ENCODE assay signal across 27 cellular contexts in genomic region chr18:21786526-21786925, GRCh38. TPM values are rescaled to one million over a fixed set of nuclear protein-coding genes. Genes with fewer than 3 reads are reported as not detected.
DNase-seq lines count a peak whose midpoint lies in the region; ATAC-seq, FAIRE-seq and TF ChIP-seq lines count a peak whose summit lies in the region.
"Had no signal": no experiment of that assay in that cellular context is flagged by ENCODE, and none has a peak within 500 bp of the region (broad histone marks: within the 10 kb centered on the region; RNA-seq: fewer than 3 reads in every experiment).

No MANE protein-coding gene starts in this region.

- H3K9me1 ChIP-seq in K562 (ENCODE audit: control insufficient read depth, insufficient read depth, low read length) = no peaks in the 10 kb centered on the region

- no peak overlapping the region for H2AFZ ChIP-seq in OCI-LY7 (ENCODE audit: low read length)
- H2AFZ ChIP-seq in K562 (ENCODE audit: low read depth, low read length) = no peak overlapping the region

- no peak overlapping the region for H3K9ac ChIP-seq in K562 (ENCODE audit: insufficient read depth in 1 of 2, low read depth in 2 of 2, low read length in 2 of 2)
- H3K9ac ChIP-seq: BLaER1 treated with 17β-estradiol and CSF1 and Interleukin-3, amounts not matched to agents 10 nM and 100 nM had no signal

- H3K9me3 ChIP-seq in OCI-LY7 (ENCODE audit: low read length) (peaks cover 38% of the 10 kb centered on the region), K562 (replicated peaks; ENCODE audit: control insufficient read depth, insufficient read depth, low read depth, low read length) (peaks cover 2% of the 10 kb centered on the region), esophagus muscularis mucosa (peaks cover 0 to 13% (median 6%) of the 10 kb centered on the region in 4 donors)
- H3K9me3 ChIP-seq: A549, BE2C, HAP-1 had no signal

- H3K4me1 ChIP-seq in OCI-LY7 (ENCODE audit: insufficient read depth, low read length, poor library complexity, severe bottlenecking) (peaks cover 7% of the 10 kb centered on the region), K562 (replicated peaks in 1 of 2; ENCODE audit: control insufficient read depth in 2 of 2, insufficient read depth in 2 of 2, low read length in 2 of 2) (no peaks in the 10 kb centered on the region), esophagus muscularis mucosa (no peaks in the 10 kb centered on the region)
- H3K4me1 ChIP-seq: A549, BE2C, HAP-1 had no signal

- CTCF ChIA-PET in OCI-LY7 (lab: Charles Lee; ENCODE audit: unreplicated experiment) = no interaction called here
- CTCF ChIA-PET in K562 (lab: Yijun Ruan, JAX; ENCODE audit: low intra/inter-chr PET ratio) = interaction anchor here (0.7 kb wide), 1 partner anchor 521 kb away, joined by 4 read pairs; no protein-coding TSS in a partner anchor

- DNase-seq in activated naive CD8-positive, alpha-beta T cell treated with anti-CD3 and anti-CD28 coated beads for 36 hours = no peak
- DNase-seq in activated naive CD8-positive, alpha-beta T cell treated with anti-CD3 and anti-CD28 coated beads, Interleukin-2, amount 50 U/mL, for 24 hours = no peak
- DNase-seq in OCI-LY7 (ENCODE audit: low spot score) (peak; percentile 5), K562 (ENCODE audit: extremely low read depth in 1 of 4, low spot score in 3 of 4) (no peak), esophagus muscularis mucosa (ENCODE audit: extremely low spot score) (no peak), left lobe of liver (ENCODE audit: low spot score) (no peak), dermis blood vessel endothelial cell (no peak)
- DNase-seq: 8988T; ACHN; AML-193; BE2C; CD4-positive, alpha-beta T cell; CD8-positive, alpha-beta memory T cell; DMS 273 treated with DMSO at 0.1 percent for 48 hours; DMS79; EL; GDM1; GOT3; HFFc6 had no signal

- TF ChIP-seq EP300 in K562 (IDR thresholded peaks at IDR 0.05; ENCODE audit: low read length) (no peak), esophagus muscularis mucosa (IDR thresholded peaks at IDR 0.05) (no peak)

- H3K36me3 Mint-ChIP-seq in activated naive CD8-positive, alpha-beta T cell treated with anti-CD3 and anti-CD28 coated beads for 36 hours = peaks cover 54% of the 10 kb centered on the region
- H3K36me3 Mint-ChIP-seq in activated naive CD8-positive, alpha-beta T cell treated with anti-CD3 and anti-CD28 coated beads, Interleukin-2, amount 50 U/mL, for 24 hours (ENCODE audit: low read depth) = peaks cover 56% of the 10 kb centered on the region

- H3K4me3 ChIP-seq in OCI-LY7 (ENCODE audit: low read depth, low read length, poor library complexity, severe bottlenecking) (no peak overlapping the region), K562 (no peak overlapping the region), esophagus muscularis mucosa (no peak overlapping the region)
- H3K4me3 ChIP-seq: A549; BLaER1 treated with 17β-estradiol and CSF1 and Interleukin-3, amounts not matched to agents 10 nM and 100 nM; HAP-1 had no signal

- no peak for FAIRE-seq in K562 (lab: Jason Lieb, UNC)
- FAIRE-seq: A549, D721Med, GM12891, GM18507, H54 had no signal

- ATAC-seq in activated naive CD8-positive, alpha-beta T cell treated with anti-CD3 and anti-CD28 coated beads, Interleukin-2, amount 50 U/mL, for 24 hours = no peak
- ATAC-seq in K562 (no peak), left lobe of liver (no peak)
- ATAC-seq: A549 had no signal

- H3K4me3 Mint-ChIP-seq in activated naive CD8-positive, alpha-beta T cell treated with anti-CD3 and anti-CD28 coated beads for 36 hours = no peak overlapping the region
- no peak overlapping the region for H3K4me3 Mint-ChIP-seq in activated naive CD8-positive, alpha-beta T cell treated with anti-CD3 and anti-CD28 coated beads, Interleukin-2, amount 50 U/mL, for 24 hours
- H3K4me3 Mint-ChIP-seq: CD14-positive monocyte; CD4-positive, alpha-beta T cell; CD8-positive, alpha-beta memory T cell; HFFc6 had no signal

- H3K27me3 ChIP-seq in K562 (ENCODE audit: control insufficient read depth in 2 of 2, insufficient read depth in 2 of 2, low read length in 2 of 2) (no peaks in the 10 kb centered on the region), esophagus muscularis mucosa (no peaks in the 10 kb centered on the region)
- H3K27me3 ChIP-seq: BE2C; BLaER1 treated with 17β-estradiol and CSF1 and Interleukin-3, amounts not matched to agents 10 nM and 100 nM had no signal

- no peak for TF ChIP-seq POLR2A in K562 (conservative IDR thresholded peaks at IDR 0.05)
- no peak for TF ChIP-seq POLR2A in esophagus muscularis mucosa (IDR thresholded peaks at IDR 0.05; ENCODE audit: low read depth)

- intact Hi-C loops in OCI-LY7 (cut with micrococcal nuclease; ENCODE audit: unreplicated experiment) = no loop called here
- intact Hi-C loops in K562 (cut with micrococcal nuclease) = no loop called here
- intact Hi-C loops in esophagus muscularis mucosa (cut with DNase I) = no loop called here

- H3K4me2 ChIP-seq in OCI-LY7 (ENCODE audit: low read length) = no peak overlapping the region
- H3K4me2 ChIP-seq in K562 (ENCODE audit: insufficient read depth, low read length) = no peak overlapping the region
- H3K4me2 ChIP-seq: A549; BLaER1 treated with 17β-estradiol and CSF1 and Interleukin-3, amounts not matched to agents 10 nM and 100 nM had no signal

- H3K9me2 ChIP-seq in OCI-LY7 (ENCODE audit: insufficient read depth, low read length) = no peaks in the 10 kb centered on the region

- TF ChIP-seq CTCF in OCI-LY7 (conservative IDR thresholded peaks at IDR 0.05; ENCODE audit: low read length) (no peak), K562 (IDR thresholded peaks at IDR 0.05 in 2 of 3, conservative IDR thresholded peaks at IDR 0.05 in 1 of 3; ENCODE audit: insufficient read depth in 2 of 3, low read depth in 1 of 3, low read length in 3 of 3) (no peak), esophagus muscularis mucosa (IDR thresholded peaks at IDR 0.05) (no peak)

- peaks cover 94% of the 10 kb centered on the region for H3K36me3 ChIP-seq in OCI-LY7 (ENCODE audit: insufficient read depth, low read length)
- peaks cover 52% of the 10 kb centered on the region for H3K36me3 ChIP-seq in K562 (ENCODE audit: control insufficient read depth, insufficient read depth, low read length)
- peaks cover 27 to 79% (median 42%) of the 10 kb centered on the region in 4 donors for H3K36me3 ChIP-seq in esophagus muscularis mucosa

- peaks cover 19% of the 10 kb centered on the region for H3K9me3 Mint-ChIP-seq in activated naive CD8-positive, alpha-beta T cell treated with anti-CD3 and anti-CD28 coated beads for 36 hours
- H3K9me3 Mint-ChIP-seq in activated naive CD8-positive, alpha-beta T cell treated with anti-CD3 and anti-CD28 coated beads, Interleukin-2, amount 50 U/mL, for 24 hours = peaks cover 24% of the 10 kb centered on the region

- in situ Hi-C loops in K562 (cut with MboI) = no loop called here

- no TSS peak for BruUV-seq in OCI-LY7 (replicated peaks; lab: Mats Ljungman, UMichigan)
- no TSS peak for BruUV-seq in K562 (replicated peaks; lab: Mats Ljungman, UMichigan)

- H3K79me2 ChIP-seq in OCI-LY7 (ENCODE audit: insufficient read depth, low read depth, low read length) (no peaks in the 10 kb centered on the region), K562 (ENCODE audit: control insufficient read depth, insufficient read depth, low read length) (no peaks in the 10 kb centered on the region)

- H4K20me1 ChIP-seq in OCI-LY7 (ENCODE audit: insufficient read depth, low read length) = no peaks in the 10 kb centered on the region
- H4K20me1 ChIP-seq in K562 (replicated peaks; ENCODE audit: control insufficient read depth, insufficient read depth, low read length) = no peaks in the 10 kb centered on the region
- H4K20me1 ChIP-seq: BLaER1 treated with 17β-estradiol and CSF1 and Interleukin-3, amounts not matched to agents 10 nM and 100 nM had no signal

- H3K27ac ChIP-seq in OCI-LY7 (ENCODE audit: low read depth, low read length, poor library complexity, severe bottlenecking) = no peak overlapping the region
- H3K27ac ChIP-seq in K562 (ENCODE audit: extremely low read depth, low read depth, low read length) = no peak overlapping the region
- H3K27ac ChIP-seq in esophagus muscularis mucosa (replicated peaks in 1 of 4) = no peak overlapping the region
- H3K27ac ChIP-seq: A549; BLaER1 treated with 17β-estradiol and CSF1 and Interleukin-3, amounts not matched to agents 10 nM and 100 nM had no signal

- no peaks in the 10 kb centered on the region for H3K4me1 Mint-ChIP-seq in activated naive CD8-positive, alpha-beta T cell treated with anti-CD3 and anti-CD28 coated beads for 36 hours
- H3K4me1 Mint-ChIP-seq in activated naive CD8-positive, alpha-beta T cell treated with anti-CD3 and anti-CD28 coated beads, Interleukin-2, amount 50 U/mL, for 24 hours = no peaks in the 10 kb centered on the region

- H3K27ac Mint-ChIP-seq in activated naive CD8-positive, alpha-beta T cell treated with anti-CD3 and anti-CD28 coated beads for 36 hours = peak overlapping the region; percentile 16
- H3K27ac Mint-ChIP-seq in activated naive CD8-positive, alpha-beta T cell treated with anti-CD3 and anti-CD28 coated beads, Interleukin-2, amount 50 U/mL, for 24 hours = no peak overlapping the region
- H3K27ac Mint-ChIP-seq: CD14-positive monocyte; CD4-positive, alpha-beta T cell; HFFc6 had no signal

- no peak for TF ChIP-seq RAD21 in K562 (CRISPR knock-in tag; conservative IDR thresholded peaks at IDR 0.05 in 1 of 2, IDR thresholded peaks at IDR 0.05 in 1 of 2)

- no peaks in the 10 kb centered on the region for H3K27me3 Mint-ChIP-seq in activated naive CD8-positive, alpha-beta T cell treated with anti-CD3 and anti-CD28 coated beads for 36 hours
- H3K27me3 Mint-ChIP-seq in activated naive CD8-positive, alpha-beta T cell treated with anti-CD3 and anti-CD28 coated beads, Interleukin-2, amount 50 U/mL, for 24 hours = no peaks in the 10 kb centered on the region
- H3K27me3 Mint-ChIP-seq: CD4-positive, alpha-beta T cell; CD8-positive, alpha-beta memory T cell had no signal

- POLR2A ChIA-PET in OCI-LY7 (lab: Charles Lee) = interaction anchor here (0.6 to 1.3 kb wide), 3 partner anchors 16 to 820 kb away, joined by 3 to 5 read pairs (median 3); no protein-coding TSS in a partner anchor
- POLR2A ChIA-PET in K562 (lab: Yijun Ruan, JAX) = no interaction called here

RNA-seq across cellular contexts. Expression of gene MIB1, which starts 45.9 kb away (rescaled TPM):
- total RNA-seq in activated naive CD8-positive, alpha-beta T cell treated with anti-CD3 and anti-CD28 coated beads for 36 hours = 10 to 100 TPM; 27.3 to 27.9 TPM
- 40.5 and 51.6 TPM in 2 replicates for total RNA-seq in OCI-LY7 (2014; rRNA removed; shearing (Covaris generic))
- total RNA-seq in OCI-LY7 (2022) = 81.6 and 84.5 TPM in 2 replicates
- total RNA-seq in K562 (2011; cell fraction: chromatin; rRNA removed; ENCODE audit: low replicate concordance) = 30.5 and 81.2 TPM in 2 replicates
- 12.3 and 17.6 TPM in 2 replicates for total RNA-seq in K562 (2011; cell fraction: nucleolus; rRNA removed)
- 29.3 and 33.4 TPM in 2 replicates for total RNA-seq in K562 (2011; cell fraction: nucleoplasm; rRNA removed)
- 21.3 and 23.2 TPM in 2 replicates for total RNA-seq in K562 (2014; rRNA removed)
- total RNA-seq in K562 (2014; rRNA removed; fragmentation: Illumina TruSeq; extraction: Trizol) = 43.8 and 51.7 TPM in 2 replicates
- total RNA-seq in K562 (2015; rRNA removed; fragmentation: Illumina TruSeq; extraction: Trizol) = 32.8 and 34.8 TPM in 2 replicates
- 37.1 and 42.8 TPM in 2 replicates for total RNA-seq in K562 (2021)
- polyA plus RNA-seq in K562 (2011; rRNA removed) = 25.7 and 35.1 TPM in 2 replicates
- polyA plus RNA-seq in K562 (2011; cell fraction: cytosol; rRNA removed) = 5.4 and 13.4 TPM in 2 replicates
- polyA plus RNA-seq in K562 (2011; cell fraction: nucleus; rRNA removed) = 19.0 and 25.8 TPM in 2 replicates
- 19.3 and 21.7 TPM in 2 replicates for polyA plus RNA-seq in K562 (2012)
- polyA plus RNA-seq in K562 (2014; fragmentation: Illumina TruSeq; extraction: Trizol) = 19.5 and 21.3 TPM in 2 replicates
- polyA plus RNA-seq in K562 (2014; fragmentation: Nextera tagmentation; extraction: Ambion mirVana) = 1 to 10 TPM; 7.2 to 7.6 TPM
- polyA plus RNA-seq in K562 (2014; rRNA removed) = 9.7 and 10.3 TPM in 2 replicates
- polyA minus RNA-seq in K562 (2011; rRNA and poly(A)+ RNA removed) = 264 and 284 TPM in 2 replicates
- polyA minus RNA-seq in K562 (2011; cell fraction: cytosol; rRNA and poly(A)+ RNA removed) = 62.5 and 81.2 TPM in 2 replicates
- polyA minus RNA-seq in K562 (2011; cell fraction: nucleus; rRNA and poly(A)+ RNA removed) = 16.8 and 43.3 TPM in 2 replicates
- total RNA-seq in esophagus muscularis mucosa = 10 to 100 TPM; 36.0 to 55.3 (median 40.8) TPM
- 16.4 TPM for total RNA-seq in left lobe of liver
- 73.2 and 76.7 TPM in 2 replicates for total RNA-seq in dermis blood vessel endothelial cell
